8 cellular contexts compared by ENCODE assay signal in genomic region chrX:72714471-72714916, GRCh38. TPM values are rescaled to one million over a fixed set of nuclear protein-coding genes. Genes with fewer than 3 reads are reported as not detected.
DNase-seq lines count a peak whose midpoint lies in the region; ATAC-seq and TF ChIP-seq lines count a peak whose summit lies in the region.

No MANE protein-coding gene starts in this region.

- no peaks in the 10 kb centered on the region for H3K27me3 Mint-ChIP-seq in osteocyte (ENCODE audit: unreplicated experiment)

- no peaks in the 10 kb centered on the region for H3K9me3 ChIP-seq in BE2C

- peak overlapping the region; percentile 73 for H3K4me3 Mint-ChIP-seq in osteocyte (ENCODE audit: unreplicated experiment)

- peak overlapping the region; percentile 72 for H3K4me3 ChIP-seq in BE2C (ENCODE audit: low read depth, low read length)

- H3K9me3 Mint-ChIP-seq in osteocyte (ENCODE audit: unreplicated experiment) = peaks cover 10% of the 10 kb centered on the region

- ATAC-seq in GM21576 (IDR thresholded peaks at IDR 0.05; ENCODE audit: unreplicated experiment) (peak; percentile 12), left cardiac atrium (peak; percentile 94)

- DNase-seq in BE2C (peak; percentile 71), NCI-H446 treated with DMSO at 0.1 percent for 48 hours (lab: John Stamatoyannopoulos, UW) (peak; percentile 51), amygdala (lab: John Stamatoyannopoulos, UW) (peak in 39 of 56 donors; percentile 0 to 60 (median 13)), left cardiac atrium (peak; percentile 75), osteocyte (ENCODE audit: extremely low spot score, unreplicated experiment) (no peak), middle frontal gyrus (ENCODE audit: extremely low spot score, low spot score) (no peak), cerebellar nuclear complex (lab: John Stamatoyannopoulos, UW) (no peak)

- H3K4me1 Mint-ChIP-seq in osteocyte (ENCODE audit: unreplicated experiment) = peaks cover 11% of the 10 kb centered on the region

- TF ChIP-seq CTCF in BE2C (IDR thresholded peaks at IDR 0.05; ENCODE audit: low read depth, low read length) (peak; percentile 16; the same call in 1 of the 2 replicates), osteocyte (IDR thresholded peaks at IDR 0.05) (no peak)

- no peaks in the 10 kb centered on the region for H3K4me1 ChIP-seq in BE2C

- peak overlapping the region; percentile 64 for H3K27ac Mint-ChIP-seq in osteocyte (ENCODE audit: unreplicated experiment)

- H3K36me3 ChIP-seq in BE2C = no peaks in the 10 kb centered on the region

- no peaks in the 10 kb centered on the region for H3K27me3 ChIP-seq in BE2C

- intact Hi-C loops in left cardiac atrium (cut with DNase I) = no loop called here

- no peaks in the 10 kb centered on the region for H3K36me3 Mint-ChIP-seq in osteocyte (ENCODE audit: unreplicated experiment)

RNA-seq across cellular contexts. Expression of gene PHKA1, which starts 0.4 kb away (rescaled TPM):
- polyA plus RNA-seq in BE2C (2012; ENCODE audit: insufficient read depth, insufficient read length, low read depth) = 6.0 TPM
- total RNA-seq in left cardiac atrium = 10 to 100 TPM in 1 of 2 donors, 1 to 10 TPM in 1; 7.3 to 10.3 TPM
- 1.9 and 2.6 TPM in 2 replicates for total RNA-seq in osteocyte

Comparison
In these comparisons a context has a peak if more than half of its experiments do, and no peak if none do; other contexts are left out.
1. DNase-seq: peak in BE2C (single experiment), NCI-H446 treated with DMSO at 0.1 percent for 48 hours (single experiment), amygdala (39 of 56) and left cardiac atrium (single experiment); none in osteocyte (single experiment), middle frontal gyrus (single experiment) and cerebellar nuclear complex (0 of 2).